16 cellular contexts compared by ENCODE assay signal in genomic region chr10:28790146-28790545, GRCh38.
"Had no signal": no experiment of that assay in that cellular context is flagged by ENCODE, and none has a peak within 500 bp of the region (broad histone marks: within the 10 kb centered on the region; RNA-seq: fewer than 3 reads in every experiment).

No MANE protein-coding gene starts in this region.

- ATAC-seq: activated T-helper 17 cell treated with anti-CD3 and anti-CD28 coated beads, Interleukin-2, amount 50 U/mL, for 72 hours; natural killer cell; stimulated activated naive B cell treated with anti-CD40 and anti-IgM and Interleukin-4, amounts not matched to agents 10 μg/mL and 1 μg/mL and 100 μg/mL, for 72 hours had no signal

- H3K9me3 Mint-ChIP-seq: activated B cell treated with CpG ODN at 0.5 μM for 24 hours; activated CD4-positive, alpha-beta T cell treated with anti-CD3 and anti-CD28 coated beads, Interleukin-2, amount 10 ng/mL, durations not matched to agents 7 days and 5 days; activated naive CD4-positive, alpha-beta T cell treated with anti-CD3 and anti-CD28 coated beads for 36 hours; activated T-helper 17 cell treated with anti-CD3 and anti-CD28 coated beads, Interleukin-2, amount 50 U/mL, for 72 hours; central memory CD8-positive, alpha-beta T cell; natural killer cell had no signal

- H3K4me1 Mint-ChIP-seq: activated T-helper 17 cell treated with anti-CD3 and anti-CD28 coated beads, Interleukin-2, amount 50 U/mL, for 72 hours; central memory CD8-positive, alpha-beta T cell had no signal

- H3K27ac ChIP-seq: adrenal gland, esophagus muscularis mucosa, sigmoid colon had no signal

- H3K4me3 Mint-ChIP-seq: activated B cell treated with CpG ODN at 0.5 μM for 24 hours; activated CD4-positive, alpha-beta T cell treated with anti-CD3 and anti-CD28 coated beads, Interleukin-2, amount 10 ng/mL, durations not matched to agents 7 days and 5 days; activated naive CD4-positive, alpha-beta T cell treated with anti-CD3 and anti-CD28 coated beads for 36 hours; activated T-helper 17 cell treated with anti-CD3 and anti-CD28 coated beads, Interleukin-2, amount 50 U/mL, for 72 hours; central memory CD8-positive, alpha-beta T cell; natural killer cell; stimulated activated naive B cell treated with anti-CD40 and anti-IgM and Interleukin-4, amounts not matched to agents 10 μg/mL and 1 μg/mL and 100 μg/mL, for 72 hours had no signal

- H3K27me3 Mint-ChIP-seq: activated B cell treated with CpG ODN at 0.5 μM for 24 hours had no signal

- H3K27ac Mint-ChIP-seq: activated B cell treated with CpG ODN at 0.5 μM for 24 hours; activated CD4-positive, alpha-beta T cell treated with anti-CD3 and anti-CD28 coated beads, Interleukin-2, amount 10 ng/mL, durations not matched to agents 7 days and 5 days; activated naive CD4-positive, alpha-beta T cell treated with anti-CD3 and anti-CD28 coated beads for 36 hours; activated T-helper 17 cell treated with anti-CD3 and anti-CD28 coated beads, Interleukin-2, amount 50 U/mL, for 72 hours; natural killer cell; stimulated activated naive B cell treated with anti-CD40 and anti-IgM and Interleukin-4, amounts not matched to agents 10 μg/mL and 1 μg/mL and 100 μg/mL, for 72 hours had no signal

- H3K36me3 Mint-ChIP-seq: natural killer cell; stimulated activated naive B cell treated with anti-CD40 and anti-IgM and Interleukin-4, amounts not matched to agents 10 μg/mL and 1 μg/mL and 100 μg/mL, for 72 hours had no signal

- DNase-seq: activated B cell treated with CpG ODN at 0.5 μM for 24 hours; activated CD4-positive, alpha-beta T cell treated with anti-CD3 and anti-CD28 coated beads, Interleukin-2, amount 10 ng/mL, durations not matched to agents 7 days and 5 days; activated naive CD4-positive, alpha-beta T cell treated with anti-CD3 and anti-CD28 coated beads for 36 hours; activated T-cell treated with anti-CD3 and anti-CD28 coated beads for 4 hours; foreskin fibroblast; mammary epithelial cell; natural killer cell; sigmoid colon; stimulated activated CD4-positive, alpha-beta T cell treated with anti-CD3 and anti-CD28 coated beads, Interleukin-2, amount 100 ng/mL, for 24 hours; stimulated activated naive B cell treated with anti-CD40 and anti-IgM and Interleukin-4, amounts not matched to agents 10 μg/mL and 1 μg/mL and 100 μg/mL, for 72 hours; T-helper 2 cell; trophoblast cell had no signal
